8 cellular contexts compared by ENCODE assay signal in genomic region chr11:75430692-75431532, GRCh38. TPM values are rescaled to one million over a fixed set of nuclear protein-coding genes. Genes with fewer than 3 reads are reported as not detected.
DNase-seq lines count a peak whose midpoint lies in the region; ATAC-seq and TF ChIP-seq lines count a peak whose summit lies in the region.

No MANE protein-coding gene starts in this region.

- peaks cover 57% of the 10 kb centered on the region for H3K27me3 Mint-ChIP-seq in activated T-cell treated with anti-CD3 and anti-CD28 coated beads, Interleukin-2, amount 50 U/mL, for 24 hours

- no peak overlapping the region for H3K4me2 ChIP-seq in MM.1S (ENCODE audit: low read depth, low read length)

- TF ChIP-seq POLR2A in stomach (IDR thresholded peaks at IDR 0.05) = no peak

- no peaks in the 10 kb centered on the region for H3K79me2 ChIP-seq in MM.1S (ENCODE audit: low read length)

- peaks cover 2% of the 10 kb centered on the region for H3K9me3 ChIP-seq in iPS DF 6.9 (ENCODE audit: control insufficient read depth, insufficient read depth, low read length)
- peaks cover 0 to 6% (median 4%) of the 10 kb centered on the region in 4 donors for H3K9me3 ChIP-seq in stomach
- H3K9me3 ChIP-seq in MM.1S (replicated peaks; ENCODE audit: insufficient read depth, low read length) = no peaks in the 10 kb centered on the region

- H3K4me3 ChIP-seq in iPS DF 6.9 (ENCODE audit: low read length) (peak overlapping the region; percentile 12; the same call in 1 of the 2 replicates), stomach (peak overlapping the region; percentile 33 to 44 (median 41)), MM.1S (ENCODE audit: low read length) (no peak overlapping the region)

- H3K4me1 Mint-ChIP-seq in activated T-cell treated with anti-CD3 and anti-CD28 coated beads, Interleukin-2, amount 50 U/mL, for 24 hours (ENCODE audit: low read depth) = peaks cover 23% of the 10 kb centered on the region

- no peaks in the 10 kb centered on the region for H3K9me2 ChIP-seq in MM.1S (replicated peaks; ENCODE audit: insufficient read depth, low read length)

- H3K4me1 ChIP-seq in iPS DF 6.9 (ENCODE audit: control insufficient read depth, insufficient read depth, low read length) = peaks cover 12% of the 10 kb centered on the region
- peaks cover 13 to 38% (median 26%) of the 10 kb centered on the region in 4 donors for H3K4me1 ChIP-seq in stomach
- no peaks in the 10 kb centered on the region for H3K4me1 ChIP-seq in MM.1S (ENCODE audit: low read length)

- no peak overlapping the region for H3K9ac ChIP-seq in MM.1S (ENCODE audit: low read length)

- intact Hi-C loops in stomach (cut with DNase I; ENCODE audit: low total_unique reads) = no loop called here

- no peak for DNase-seq in activated T-cell treated with anti-CD3 and anti-CD28 coated beads, Interleukin-2, amount 50 U/mL, for 24 hours
- no peak for DNase-seq in activated T-cell treated with anti-CD3 and anti-CD28 coated beads, Interleukin-2, amount 50 U/mL, for 48 hours
- DNase-seq in iPS DF 6.9 (ENCODE audit: low read depth, low spot score) (no peak), stomach (no peak), MM.1S (no peak), NCI-H1436 treated with DMSO at 0.1 percent for 48 hours (lab: John Stamatoyannopoulos, UW) (no peak)

- H3K36me3 Mint-ChIP-seq in activated T-cell treated with anti-CD3 and anti-CD28 coated beads, Interleukin-2, amount 50 U/mL, for 24 hours (ENCODE audit: low read depth) = peaks cover 5% of the 10 kb centered on the region

- H3K4me3 Mint-ChIP-seq in activated T-cell treated with anti-CD3 and anti-CD28 coated beads, Interleukin-2, amount 50 U/mL, for 24 hours = peak overlapping the region; percentile 63

- TF ChIP-seq EP300 in stomach (IDR thresholded peaks at IDR 0.05) = no peak

- H3F3A ChIP-seq in MM.1S (ENCODE audit: insufficient read depth, low read length) = no peaks in the 10 kb centered on the region

- no peak overlapping the region for H2AFZ ChIP-seq in MM.1S (ENCODE audit: low read length)

- no CpG with 5 or more reads among the region's 33 CpGs for WGBS in iPS DF 6.9 (ENCODE audit: insufficient coverage, insufficient read length)
- WGBS in stomach, 5 donors = 30 to 41% (median 39%) methylated on average over 30 to 33 of the region's 33 CpGs

- TF ChIP-seq CTCF in VCaP (conservative IDR thresholded peaks at IDR 0.05) (no peak), stomach (IDR thresholded peaks at IDR 0.05) (no peak), MM.1S (IDR thresholded peaks at IDR 0.05; ENCODE audit: low read length) (no peak)

- H3K36me3 ChIP-seq in iPS DF 6.9 (ENCODE audit: control insufficient read depth, insufficient read depth, low read length) (no peaks in the 10 kb centered on the region), stomach (peaks cover 0 to 5% (median 0%) of the 10 kb centered on the region in 4 donors), MM.1S (replicated peaks; ENCODE audit: insufficient read depth, low read length) (no peaks in the 10 kb centered on the region)

- H3K27ac ChIP-seq in VCaP = peak overlapping the region; percentile 82
- H3K27ac ChIP-seq in iPS DF 6.9 (ENCODE audit: low read length) = no peak overlapping the region
- H3K27ac ChIP-seq in stomach = peak overlapping the region in 3 of 5 donors; percentile 55 to 76 (median 59)
- no peak overlapping the region for H3K27ac ChIP-seq in MM.1S (ENCODE audit: low read length)

- H3K27ac Mint-ChIP-seq in activated T-cell treated with anti-CD3 and anti-CD28 coated beads, Interleukin-2, amount 50 U/mL, for 24 hours = peak overlapping the region; percentile 41

- H4K20me1 ChIP-seq in MM.1S (ENCODE audit: insufficient read depth, low read length) = no peaks in the 10 kb centered on the region

- H3K9me3 Mint-ChIP-seq in activated T-cell treated with anti-CD3 and anti-CD28 coated beads, Interleukin-2, amount 50 U/mL, for 24 hours = peaks cover 7% of the 10 kb centered on the region

- ATAC-seq in GM18861 (IDR thresholded peaks at IDR 0.05; ENCODE audit: unreplicated experiment) = no peak

- peaks cover 48% of the 10 kb centered on the region for H3K27me3 ChIP-seq in iPS DF 6.9 (ENCODE audit: control insufficient read depth, insufficient read depth, low read length)
- H3K27me3 ChIP-seq in stomach = peaks cover 0 to 59% (median 12%) of the 10 kb centered on the region in 3 donors
- H3K27me3 ChIP-seq in MM.1S (replicated peaks; ENCODE audit: insufficient read depth, low read length) = peaks cover 56% of the 10 kb centered on the region

RNA-seq across cellular contexts. Expression of gene KLHL35, which starts 2.1 kb away (rescaled TPM):
- total RNA-seq in stomach = 1 to 10 TPM in 2 of 5 donors, under 1 TPM in 1, not detected in 2; 0.89 to 2.9 (median 1.7) TPM
- polyA plus RNA-seq in stomach = 1 to 10 TPM; 1.2 to 1.8 (median 1.8) TPM

RNA-seq across cellular contexts. Expression of gene RPS3, which starts 31.6 kb away (rescaled TPM):
- total RNA-seq in stomach = 1,000 to 10,000 TPM in 3 of 5 donors, 100 to 1,000 TPM in 2; 607 to 1,681 (median 1,272) TPM
- 1,000 to 10,000 TPM; 2,719 to 3,770 (median 2,836) TPM for polyA plus RNA-seq in stomach

Comparison
In these comparisons a context has a peak if more than half of its experiments do, and no peak if none do; other contexts are left out.
1. H3K27ac ChIP-seq: peak in VCaP (single experiment) and stomach (3 of 5); none in iPS DF 6.9 (single experiment) and MM.1S (single experiment).